Comparison of ENCODE assay signal across 9 cellular contexts in genomic region chr6:130760006-130760405, GRCh38.
DNase-seq lines count a peak whose midpoint lies in the region; ATAC-seq lines count a peak whose summit lies in the region.
"Had no signal": no experiment of that assay in that cellular context is flagged by ENCODE, and none has a peak within 500 bp of the region (broad histone marks: within the 10 kb centered on the region; RNA-seq: fewer than 3 reads in every experiment).

No MANE protein-coding gene starts in this region.

- peak; percentile 71 for DNase-seq in D341Med (ENCODE audit: low spot score)
- peak; percentile 55 for DNase-seq in HT-29 (ENCODE audit: low spot score)
- peak; percentile 56 for DNase-seq in amniotic epithelial cell (ENCODE audit: low read depth)
- peak; percentile 23 for DNase-seq in left kidney (ENCODE audit: low read depth, low spot score)
- no peak for DNase-seq in retina
- DNase-seq: left ventricle myocardium superior had no signal

- no peak for ATAC-seq in GM21619 (IDR thresholded peaks at IDR 0.05; ENCODE audit: unreplicated experiment)
- no peak for ATAC-seq in GM21723 (IDR thresholded peaks at IDR 0.05; ENCODE audit: unreplicated experiment)
- ATAC-seq in GM21390 (IDR thresholded peaks at IDR 0.05; ENCODE audit: unreplicated experiment), result no peak
- ATAC-seq: left ventricle myocardium superior had no signal
